In the genomic region with DNA sequence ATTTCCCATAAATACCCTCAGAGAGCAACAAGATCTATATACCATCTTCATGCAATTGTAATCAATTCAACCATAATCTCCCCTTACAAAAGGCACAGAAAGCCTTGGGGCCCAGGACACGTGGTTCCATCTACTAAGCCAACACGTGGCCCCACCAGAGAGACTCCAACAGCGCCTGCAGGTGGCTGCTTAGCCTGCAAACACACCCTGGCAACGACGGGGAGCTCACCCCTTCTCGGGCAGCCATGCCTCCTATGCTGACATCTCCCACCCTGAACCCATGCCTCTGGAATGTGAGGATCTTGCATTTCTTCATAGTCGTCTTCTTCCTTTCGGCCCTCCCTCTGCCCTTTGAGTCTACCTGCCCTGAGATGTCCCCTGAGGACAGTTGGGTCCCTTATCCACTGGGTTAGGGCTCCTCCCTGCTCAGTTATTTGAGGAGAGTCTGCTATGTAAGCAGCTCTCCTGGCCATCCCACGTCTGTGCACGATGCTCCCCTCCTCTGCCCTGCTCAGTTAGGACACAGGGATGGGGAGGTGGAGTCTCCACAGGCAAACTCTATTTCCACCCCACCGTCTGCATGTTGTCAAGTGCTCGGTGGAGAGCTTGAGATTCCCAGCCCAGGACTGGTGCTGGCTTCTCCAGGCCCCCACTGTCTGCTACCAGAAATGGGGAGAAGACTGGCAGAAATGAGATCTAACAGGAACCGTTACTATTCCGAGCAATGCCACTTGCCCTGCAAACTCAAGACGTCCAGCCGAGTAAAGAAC, we compare ENCODE assay signal across 14 cellular contexts. TPM values are rescaled to one million over a fixed set of nuclear protein-coding genes. Genes with fewer than 3 reads are reported as not detected.
DNase-seq lines count a peak whose midpoint lies in the region; ATAC-seq and TF ChIP-seq lines count a peak whose summit lies in the region.
"Had no signal": no experiment of that assay in that cellular context is flagged by ENCODE, and none has a peak within 500 bp of the region (broad histone marks: within the 10 kb centered on the region; RNA-seq: fewer than 3 reads in every experiment).

No MANE protein-coding gene starts in this region.

- no peak overlapping the region for H3K27ac ChIP-seq in Karpas-422 (ENCODE audit: low read length)
- H3K27ac ChIP-seq in sigmoid colon: no peak overlapping the region
- H3K27ac ChIP-seq: BLaER1 treated with 17β-estradiol and CSF1 and Interleukin-3, amounts not matched to agents 10 nM and 100 nM had no signal

- no peak for TF ChIP-seq CTCF in sigmoid colon (IDR thresholded peaks at IDR 0.05)

- H2AFZ ChIP-seq in Karpas-422 (ENCODE audit: low read length): no peak overlapping the region
- H2AFZ ChIP-seq: GM23338 had no signal

- H3K4me1 ChIP-seq in Karpas-422 (ENCODE audit: low read length) (no peaks in the 10 kb centered on the region), sigmoid colon (no peaks in the 10 kb centered on the region)

- H3K4me3 ChIP-seq in Karpas-422 (ENCODE audit: low read length) (no peak overlapping the region), sigmoid colon (no peak overlapping the region)
- H3K4me3 ChIP-seq: BLaER1 treated with 17β-estradiol and CSF1 and Interleukin-3, amounts not matched to agents 10 nM and 100 nM; GM23338 had no signal

- DNase-seq in Right ventricle myocardium superior (peak; percentile 24), cardiac septum (ENCODE audit: low spot score) (no peak), Karpas-422 (peak; percentile 44), mesenteric fat pad (ENCODE audit: low spot score) (peak; percentile 47), sigmoid colon (peak; percentile 26), DMS53 (lab: John Stamatoyannopoulos, UW) (no peak)
- DNase-seq in NK-92 treated with Interleukin-12 subunit alpha and Interleukin-12 subunit beta, amount 100 ng/mL, for 24 hours (lab: John Stamatoyannopoulos, UW): no peak
- DNase-seq: 8988T; ACHN; CD4-positive, CD25-positive, alpha-beta regulatory T cell; H9 had no signal

- H3K79me2 ChIP-seq in Karpas-422 (ENCODE audit: low read length): no peaks in the 10 kb centered on the region

- H3K9me3 ChIP-seq in Karpas-422 (ENCODE audit: low read length) (no peaks in the 10 kb centered on the region), sigmoid colon (no peaks in the 10 kb centered on the region)
- H3K9me3 ChIP-seq: BLaER1 treated with 17β-estradiol and CSF1 and Interleukin-3, amounts not matched to agents 10 nM and 100 nM had no signal

- no peaks in the 10 kb centered on the region for H4K20me1 ChIP-seq in Karpas-422 (ENCODE audit: insufficient read depth, low read depth, low read length)
- H4K20me1 ChIP-seq: BLaER1 treated with 17β-estradiol and CSF1 and Interleukin-3, amounts not matched to agents 10 nM and 100 nM had no signal

- WGBS in sigmoid colon, 2 donors: 73 to 84% methylated on average over 16 of the region's 16 CpGs

- no peak for TF ChIP-seq EP300 in sigmoid colon (IDR thresholded peaks at IDR 0.05)

- H3K27me3 ChIP-seq in Karpas-422 (ENCODE audit: low read length): no peaks in the 10 kb centered on the region
- H3K27me3 ChIP-seq in sigmoid colon: no peaks in the 10 kb centered on the region
- H3K27me3 ChIP-seq: BLaER1 treated with 17β-estradiol and CSF1 and Interleukin-3, amounts not matched to agents 10 nM and 100 nM had no signal

- H3K9ac ChIP-seq in Karpas-422 (ENCODE audit: low read length): no peak overlapping the region
- H3K9ac ChIP-seq: BLaER1 treated with 17β-estradiol and CSF1 and Interleukin-3, amounts not matched to agents 10 nM and 100 nM had no signal

- H3K36me3 ChIP-seq in Karpas-422 (ENCODE audit: insufficient read depth, low read length): no peaks in the 10 kb centered on the region
- no peaks in the 10 kb centered on the region for H3K36me3 ChIP-seq in sigmoid colon
- H3K36me3 ChIP-seq: BLaER1 treated with 17β-estradiol and CSF1 and Interleukin-3, amounts not matched to agents 10 nM and 100 nM had no signal

- no peak for TF ChIP-seq POLR2A in sigmoid colon (IDR thresholded peaks at IDR 0.05)

- intact Hi-C loops in Right ventricle myocardium superior (cut with DNase I) (no loop called here), cardiac septum (cut with DNase I) (no loop called here), sigmoid colon (cut with DNase I) (no loop called here)

- no peak for ATAC-seq in Right ventricle myocardium superior (ENCODE audit: poor library complexity)
- ATAC-seq: GM23338 had no signal

- H3K9me2 ChIP-seq in Karpas-422 (replicated peaks; ENCODE audit: insufficient read depth, low read length): no peaks in the 10 kb centered on the region

- H3K4me2 ChIP-seq in Karpas-422 (ENCODE audit: low read depth, low read length, poor library complexity, severe bottlenecking): no peak overlapping the region
- H3K4me2 ChIP-seq: GM23338 had no signal

RNA-seq across cellular contexts. Expression of gene EBF3, which starts 36.5 kb away (rescaled TPM):
- total RNA-seq in Right ventricle myocardium superior: 6.2 TPM
- 5.8 TPM for total RNA-seq in cardiac septum
- not detected in 2 replicates for total RNA-seq in Karpas-422 (2014; rRNA removed; shearing (Covaris generic); ENCODE audit: low replicate concordance)
- total RNA-seq in mesenteric fat pad: 28.6 TPM
- total RNA-seq in sigmoid colon: 1 to 10 TPM; 4.3 to 8.9 (median 5.8) TPM
- polyA plus RNA-seq in sigmoid colon: 1 to 10 TPM in 2 of 3 donors, not detected in 1; 1.2 to 1.3 TPM
- total RNA-seq: CD4-positive, CD25-positive, alpha-beta regulatory T cell; HT-29 had no signal
- polyA plus RNA-seq: CD4-positive, CD25-positive, alpha-beta regulatory T cell had no signal

Comparison
In these comparisons a context has a peak if more than half of its experiments do, and no peak if none do; other contexts are left out.
1. DNase-seq: peak in Right ventricle myocardium superior (single experiment), Karpas-422 (single experiment), mesenteric fat pad (single experiment) and sigmoid colon (single experiment); none in cardiac septum (single experiment), NK-92 treated with Interleukin-12 subunit alpha and Interleukin-12 subunit beta, amount 100 ng/mL, for 24 hours (single experiment) and DMS53 (single experiment).